13 cellular contexts compared by ENCODE assay signal in the genomic region with DNA sequence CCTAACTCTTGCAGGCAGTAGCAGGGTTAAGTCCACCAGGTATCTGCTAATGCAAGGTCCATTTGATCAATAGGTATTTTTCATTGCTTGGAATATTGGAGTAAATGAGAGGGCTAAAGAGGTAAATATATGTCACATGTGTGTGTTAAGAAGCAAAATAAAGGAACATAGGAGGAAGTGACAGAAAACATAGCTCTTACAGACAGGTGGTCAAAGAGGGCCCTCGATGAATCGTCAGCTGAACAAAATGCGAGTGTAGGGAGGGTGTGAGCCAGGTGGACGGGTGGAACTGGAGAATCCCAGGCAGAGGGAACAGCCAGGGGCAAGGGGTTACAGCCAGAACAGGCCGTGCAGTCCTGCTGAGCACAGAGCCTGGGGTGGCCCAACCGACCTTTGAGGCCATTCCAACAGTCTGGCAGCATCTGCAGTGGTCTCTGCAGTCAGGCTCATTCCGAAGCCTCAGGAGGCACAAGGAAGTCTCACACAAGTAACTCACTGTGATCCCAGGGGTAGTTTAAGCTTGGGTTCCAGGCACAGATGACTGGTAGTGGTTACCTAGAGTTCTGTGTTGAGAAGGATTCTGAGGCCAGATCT. TPM values are rescaled to one million over a fixed set of nuclear protein-coding genes. Genes with fewer than 3 reads are reported as not detected.
DNase-seq lines count a peak whose midpoint lies in the region; ATAC-seq, FAIRE-seq and TF ChIP-seq lines count a peak whose summit lies in the region.
"Had no signal": no experiment of that assay in that cellular context is flagged by ENCODE, and none has a peak within 500 bp of the region (broad histone marks: within the 10 kb centered on the region; RNA-seq: fewer than 3 reads in every experiment).

No MANE protein-coding gene starts in this region.

- no peaks in the 10 kb centered on the region for H3K9me3 ChIP-seq in OCI-LY1 (ENCODE audit: low read length)
- H3K9me3 ChIP-seq in H1 (ENCODE audit: insufficient read depth in 2 of 2, low read depth in 1 of 2, low read length in 1 of 2), result no peaks in the 10 kb centered on the region
- H3K9me3 ChIP-seq in MG63, result no peaks in the 10 kb centered on the region
- H3K9me3 ChIP-seq in tibial artery, result no peaks in the 10 kb centered on the region
- H3K9me3 ChIP-seq: heart left ventricle, uterus had no signal

- no peaks in the 10 kb centered on the region for H3K27me3 Mint-ChIP-seq in stimulated activated naive CD8-positive, alpha-beta T cell treated with anti-CD3 and anti-CD28 coated beads, Interleukin-15, Interleukin-2, amounts not matched to agents 100 ng/mL and 50 ng/mL, for 24 hours

- H3K36me3 ChIP-seq in OCI-LY1 (ENCODE audit: insufficient read depth, low read length) (peaks cover 21% of the 10 kb centered on the region; the same call in 1 of the 2 replicates), H1 (ENCODE audit: control insufficient read depth in 2 of 4, insufficient read depth in 4 of 4, low read length in 3 of 4) (no peaks in the 10 kb centered on the region), MG63 (no peaks in the 10 kb centered on the region), tibial artery (no peaks in the 10 kb centered on the region)
- H3K36me3 ChIP-seq: cardiac muscle cell, heart left ventricle, uterus had no signal

- H3K23ac ChIP-seq in H1 (ENCODE audit: insufficient read length), result no peak overlapping the region

- peaks cover 37% of the 10 kb centered on the region for H3K79me1 ChIP-seq in H1 (ENCODE audit: low read depth, low read length)

- H2AK5ac ChIP-seq in H1 (ENCODE audit: low read depth, low read length), result no peak overlapping the region

- H3K4me1 Mint-ChIP-seq in stimulated activated naive CD8-positive, alpha-beta T cell treated with anti-CD3 and anti-CD28 coated beads, Interleukin-15, Interleukin-2, amounts not matched to agents 100 ng/mL and 50 ng/mL, for 24 hours (ENCODE audit: low read depth), result peaks cover 100% of the 10 kb centered on the region

- H2BK120ac ChIP-seq in H1 (replicated peaks; ENCODE audit: low read depth, low read length), result no peak overlapping the region

- H3K9ac ChIP-seq in OCI-LY1 (ENCODE audit: low read length) (peak overlapping the region; percentile 68; the same call in 1 of the 2 replicates), H1 (replicated peaks in 1 of 4; ENCODE audit: extremely low read depth in 1 of 4, low read depth in 3 of 4, low read length in 3 of 4) (no peak overlapping the region)

- no peak for TF ChIP-seq EP300 in H1 (IDR thresholded peaks at IDR 0.05; ENCODE audit: borderline replicate concordance in 1 of 2, low read depth in 2 of 2, low read length in 2 of 2)

- no peak overlapping the region for H3K4ac ChIP-seq in H1 (replicated peaks; ENCODE audit: insufficient read length, low read depth, low read length)

- CTCF ChIA-PET in H1 (lab: Charles Lee; ENCODE audit: partially characterized antibody), result interaction anchor here (0.7 to 4.3 kb wide), 9 partner anchors 12 to 53 kb away, joined by 3 to 44 read pairs (median 4); partner anchors contain the start of gene CCDC88C

- no peak for TF ChIP-seq CTCF in OCI-LY1 (IDR thresholded peaks at IDR 0.05; ENCODE audit: low read length)
- TF ChIP-seq CTCF in H1 (IDR thresholded peaks at IDR 0.05; ENCODE audit: control extremely low read depth in 1 of 3, insufficient read depth in 1 of 3, low read depth in 1 of 3, low read length in 3 of 3), result no peak
- TF ChIP-seq CTCF in tibial artery (IDR thresholded peaks at IDR 0.05), result no peak

- H2BK12ac ChIP-seq in H1 (ENCODE audit: low read depth, low read length), result peak overlapping the region; percentile 80; the same call in 1 of the 2 replicates

- POLR2A ChIA-PET in H1 (lab: Charles Lee; ENCODE audit: partially characterized antibody), result interaction anchor here (1.4 to 2.7 kb wide), 2 partner anchors 22 to 43 kb away, joined by 4 to 12 read pairs; partner anchors contain the start of gene CCDC88C

- no peak for TF ChIP-seq POLR2A in H1 (IDR thresholded peaks at IDR 0.05; ENCODE audit: control extremely low read depth in 1 of 2, low read depth in 2 of 2, low read length in 2 of 2)

- no peak for FAIRE-seq in H1 (lab: Jason Lieb, UNC)

- no peak for ATAC-seq in stimulated activated naive CD8-positive, alpha-beta T cell treated with anti-CD3 and anti-CD28 coated beads, Interleukin-15, Interleukin-2, amounts not matched to agents 100 U/mL and 50 U/mL, for 24 hours
- no peak for ATAC-seq in HG02588 (IDR thresholded peaks at IDR 0.05; ENCODE audit: unreplicated experiment)

- H3K18ac ChIP-seq in H1 (ENCODE audit: extremely low read depth, low read length), result no peak overlapping the region

- peak overlapping the region; percentile 80 for H3K4me3 Mint-ChIP-seq in stimulated activated naive CD8-positive, alpha-beta T cell treated with anti-CD3 and anti-CD28 coated beads, Interleukin-15, Interleukin-2, amounts not matched to agents 100 ng/mL and 50 ng/mL, for 24 hours

- no peak overlapping the region for H4K5ac ChIP-seq in H1 (ENCODE audit: insufficient read length, low read depth, low read length)

- H3K4me2 ChIP-seq in OCI-LY1 (ENCODE audit: low read length) (peak overlapping the region; percentile 75), H1 (ENCODE audit: insufficient read depth in 1 of 2, low read depth in 2 of 2, low read length in 2 of 2) (no peak overlapping the region)

- no peak overlapping the region for H3K56ac ChIP-seq in H1 (replicated peaks; ENCODE audit: insufficient read length, low read depth, low read length)

- WGBS in H1 (ENCODE audit: extremely low coverage in 1 of 2, insufficient coverage in 1 of 2, insufficient read length in 1 of 2, insufficient replicate concordance in 2 of 2, low coverage in 1 of 2, low lambda C conversion rate in 2 of 2, missing lambda C conversion rate in 1 of 2), 2 experiments, result 86% methylated on average over 7 of the region's 7 CpGs; no CpG with 5 or more reads in 1 of the 2 experiments

- no peak overlapping the region for H4K8ac ChIP-seq in H1 (ENCODE audit: extremely low read depth, insufficient read depth, low read length)

- H3K14ac ChIP-seq in H1 (ENCODE audit: insufficient read length), result no peak overlapping the region

- no peaks in the 10 kb centered on the region for H3K9me3 Mint-ChIP-seq in stimulated activated naive CD8-positive, alpha-beta T cell treated with anti-CD3 and anti-CD28 coated beads, Interleukin-15, Interleukin-2, amounts not matched to agents 100 ng/mL and 50 ng/mL, for 24 hours

- peaks cover 100% of the 10 kb centered on the region for H3K4me1 ChIP-seq in OCI-LY1 (ENCODE audit: insufficient read depth, low read length, severe bottlenecking)
- peaks cover 6 to 61% (median 35%) of the 10 kb centered on the region in 4 experiments for H3K4me1 ChIP-seq in H1 (replicated peaks in 1 of 4; ENCODE audit: control insufficient read depth in 3 of 4, insufficient read depth in 4 of 4, low read length in 3 of 4)
- H3K4me1 ChIP-seq in tibial artery, result peaks cover 0 to 15% (median 0%) of the 10 kb centered on the region in 4 donors

- H4K20me1 ChIP-seq in OCI-LY1 (ENCODE audit: insufficient read depth, low read length) (no peaks in the 10 kb centered on the region), H1 (replicated peaks in 1 of 2; ENCODE audit: control insufficient read depth in 1 of 2, insufficient read depth in 2 of 2, low read length in 2 of 2) (peaks cover 31 to 32% of the 10 kb centered on the region in 2 experiments)

- H2BK20ac ChIP-seq in H1 (ENCODE audit: low read length), result peak overlapping the region; percentile 88

- intact Hi-C loops in tibial artery (cut with DNase I; ENCODE audit: low total_unique reads), result no loop called here

- no peak for DNase-seq in stimulated activated naive CD8-positive, alpha-beta T cell treated with anti-CD3 and anti-CD28 coated beads, Interleukin-15, Interleukin-2, amounts not matched to agents 100 U/mL and 50 U/mL, for 24 hours
- DNase-seq in H1 (ENCODE audit: low read depth in 1 of 2, low spot score in 2 of 2), result no peak
- DNase-seq in occipital lobe (lab: John Stamatoyannopoulos, UW), result no peak
- DNase-seq in MG63, result no peak
- DNase-seq in tibial artery, result no peak
- DNase-seq: activated CD4-positive, alpha-beta T cell treated with anti-CD3 and anti-CD28 coated beads for 1 hour; OCI-M1; uterus had no signal

- H3K79me2 ChIP-seq in OCI-LY1 (ENCODE audit: insufficient read depth, low read length), result peaks cover 50% of the 10 kb centered on the region
- H3K79me2 ChIP-seq in H1 (ENCODE audit: control insufficient read depth in 1 of 2, insufficient read depth in 2 of 2, low read length in 2 of 2), result peaks cover 0 to 92% of the 10 kb centered on the region in 2 experiments; a peak in 2 of 4 replicates

- H3K36me3 Mint-ChIP-seq in stimulated activated naive CD8-positive, alpha-beta T cell treated with anti-CD3 and anti-CD28 coated beads, Interleukin-15, Interleukin-2, amounts not matched to agents 100 ng/mL and 50 ng/mL, for 24 hours (ENCODE audit: low read depth), result peaks cover 5% of the 10 kb centered on the region

- H4K91ac ChIP-seq in H1 (replicated peaks; ENCODE audit: insufficient read length, low read length), result no peak overlapping the region

- no peak overlapping the region for H2AFZ ChIP-seq in OCI-LY1 (ENCODE audit: low read length)
- no peak overlapping the region for H2AFZ ChIP-seq in H1 (ENCODE audit: low read length)

- H3K27ac Mint-ChIP-seq in stimulated activated naive CD8-positive, alpha-beta T cell treated with anti-CD3 and anti-CD28 coated beads, Interleukin-15, Interleukin-2, amounts not matched to agents 100 ng/mL and 50 ng/mL, for 24 hours, result peak overlapping the region; percentile 13

- no peaks in the 10 kb centered on the region for H3K9me2 ChIP-seq in OCI-LY1 (ENCODE audit: low read depth, low read length)

- H2BK5ac ChIP-seq in H1 (ENCODE audit: low read depth, low read length), result peak overlapping the region; percentile 77

- H3K27ac ChIP-seq in OCI-LY1 (ENCODE audit: low read depth, low read length, poor library complexity, severe bottlenecking), result peak overlapping the region; percentile 99
- 0 out of 2 replicates have a peak overlapping the region, but pooled peaks have one; percentile 21 for H3K27ac ChIP-seq in H1 (ENCODE audit: low read depth, low read length)
- no peak overlapping the region for H3K27ac ChIP-seq in tibial artery
- H3K27ac ChIP-seq: cardiac muscle cell, uterus had no signal

- no peak for TF ChIP-seq RAD21 in H1 (IDR thresholded peaks at IDR 0.05 in 1 of 2, conservative IDR thresholded peaks at IDR 0.05 in 1 of 2; ENCODE audit: low read depth in 2 of 2, low read length in 2 of 2)

- H3K4me3 ChIP-seq in OCI-LY1 (ENCODE audit: low read depth, low read length, poor library complexity, severe bottlenecking) (peak overlapping the region; percentile 21), H1 (ENCODE audit: extremely low read depth in 1 of 4, insufficient read depth in 2 of 4, low read depth in 3 of 4, low read length in 4 of 4) (no peak overlapping the region), MG63 (no peak overlapping the region), tibial artery (no peak overlapping the region)
- H3K4me3 ChIP-seq: cardiac muscle cell, uterus had no signal

- no peaks in the 10 kb centered on the region for H3K27me3 ChIP-seq in OCI-LY1 (ENCODE audit: insufficient read depth, low read length)
- H3K27me3 ChIP-seq in H1 (replicated peaks in 1 of 4; ENCODE audit: control insufficient read depth in 3 of 4, extremely low read depth in 1 of 4, insufficient read depth in 3 of 4, low read length in 3 of 4), result no peaks in the 10 kb centered on the region
- no peaks in the 10 kb centered on the region for H3K27me3 ChIP-seq in MG63
- H3K27me3 ChIP-seq in tibial artery, result peaks cover 0 to 32% of the 10 kb centered on the region in 2 donors
- H3K27me3 ChIP-seq: uterus had no signal

- H3K23me2 ChIP-seq in H1 (ENCODE audit: low read depth, low read length), result no peaks in the 10 kb centered on the region

- H3F3A ChIP-seq in OCI-LY1 (ENCODE audit: insufficient read depth, low read length), result no peaks in the 10 kb centered on the region; the same call in 1 of the 2 replicates

- peak overlapping the region; percentile 77; the same call in 1 of the 2 replicates for H2BK15ac ChIP-seq in H1 (ENCODE audit: low read length)

RNA-seq across cellular contexts. Expression of gene CCDC88C, which starts 43.2 kb away (rescaled TPM):
- 55.4 and 57.7 TPM in 2 replicates for total RNA-seq in H1 (2021; fragmentation: NEBNext Ultra II Directional; extraction: Animal tissue kit (Norgen Biotek cat#: 25700))
- 10.3 and 19.5 TPM in 2 replicates for polyA plus RNA-seq in H1 (2011; rRNA removed)
- 17.7 TPM for polyA plus RNA-seq in H1 (2011; cell fraction: cytosol; rRNA removed)
- 46.9 TPM for polyA plus RNA-seq in H1 (2011; cell fraction: nucleus; rRNA removed)
- polyA plus RNA-seq in H1 (2012, experiment 1 of 2), result 23.7 to 30.8 TPM (median 27.7 TPM) in 4 replicates
- 10.5 TPM for polyA plus RNA-seq in H1 (2012, experiment 2 of 2)
- polyA plus RNA-seq in H1 (2013, experiment 1 of 2), result 23.3 TPM
- polyA plus RNA-seq in H1 (2013, experiment 2 of 2), result 22.6 TPM
- polyA minus RNA-seq in H1 (2011; rRNA and poly(A)+ RNA removed), result 41.4 and 42.2 TPM in 2 replicates
- polyA minus RNA-seq in H1 (2011; cell fraction: cytosol; rRNA and poly(A)+ RNA removed), result 27.2 TPM
- 64.1 TPM for polyA minus RNA-seq in H1 (2011; cell fraction: nucleus; rRNA and poly(A)+ RNA removed)
- 14.3 TPM for total RNA-seq in occipital lobe
- total RNA-seq in MG63 (2014; rRNA removed; shearing (Covaris generic); ENCODE audit: low replicate concordance), result 1.2 and 5.8 TPM in 2 replicates

Comparison
In these comparisons a context has a peak if more than half of its experiments do, and no peak if none do; other contexts are left out.
1. H3K27ac ChIP-seq: peak in OCI-LY1 (single experiment) and H1 (single experiment); none in tibial artery (0 of 2).